Comparison of ENCODE assay signal across 19 cellular contexts in genomic region chr6:15791401-15792137, GRCh38.
A peak's percentile ranks its signal among the peaks of the same experiment; 100 is the strongest.
DNase-seq lines count a peak whose midpoint lies in the region; ATAC-seq and TF ChIP-seq lines count a peak whose summit lies in the region.
"Had no signal": no experiment of that assay in that cellular context is flagged by ENCODE, and none has a peak within 500 bp of the region (broad histone marks: within the 10 kb centered on the region; RNA-seq: fewer than 3 reads in every experiment).

No MANE protein-coding gene starts in this region.

- intact Hi-C loops in Calu3 (cut with micrococcal nuclease; ENCODE audit: unreplicated experiment) (loop anchor here (10.0 kb wide), 1 partner anchor 97 kb away; no protein-coding TSS in a partner anchor), OCI-LY7 (cut with micrococcal nuclease; ENCODE audit: unreplicated experiment) (no loop called here)

- H3K27me3 Mint-ChIP-seq in Calu3 (ENCODE audit: unreplicated experiment): no peaks in the 10 kb centered on the region

- H2BK5ac ChIP-seq in trophoblast cell (ENCODE audit: low read depth, low read length, poor library complexity): no peak overlapping the region

- H3K14ac ChIP-seq in trophoblast cell (ENCODE audit: low read length): no peak overlapping the region

- POLR2A ChIA-PET in OCI-LY7 (lab: Charles Lee): no interaction called here

- H4K12ac ChIP-seq in trophoblast cell (ENCODE audit: low read depth, low read length): no peak overlapping the region

- H3K18ac ChIP-seq in trophoblast cell (ENCODE audit: low read length): no peak overlapping the region

- H3K9me2 ChIP-seq in hepatocyte (replicated peaks; ENCODE audit: insufficient read depth) (no peaks in the 10 kb centered on the region), OCI-LY7 (ENCODE audit: insufficient read depth, low read length) (no peaks in the 10 kb centered on the region)

- H4K91ac ChIP-seq in trophoblast cell (ENCODE audit: low read depth, low read length): no peak overlapping the region

- peaks cover 39% of the 10 kb centered on the region for H3K4me1 Mint-ChIP-seq in Calu3 (ENCODE audit: low read depth, unreplicated experiment)
- H3K4me1 Mint-ChIP-seq: T-helper 17 cell had no signal

- peak overlapping the region; percentile 78 for H3K27ac ChIP-seq in WERI-Rb-1
- peak overlapping the region; percentile 90 for H3K27ac ChIP-seq in hepatocyte
- no peak overlapping the region for H3K27ac ChIP-seq in trophoblast cell (ENCODE audit: low read depth, low read length)
- no peak overlapping the region for H3K27ac ChIP-seq in OCI-LY7 (ENCODE audit: low read depth, low read length, poor library complexity, severe bottlenecking)
- H3K27ac ChIP-seq: neutrophil had no signal

- H2AK5ac ChIP-seq in trophoblast cell (ENCODE audit: low read length): no peak overlapping the region

- DNase-seq in Calu3 (peak; percentile 9), WERI-Rb-1 (peak; percentile 99), hepatocyte (ENCODE audit: low spot score) (peak; percentile 15), trophoblast cell (no peak), OCI-LY7 (ENCODE audit: low spot score) (no peak), NCI-H526 treated with DMSO at 0.1 percent for 48 hours (lab: John Stamatoyannopoulos, UW) (no peak), erythroblast (lab: John Stamatoyannopoulos, UW) (no peak)
- DNase-seq: activated CD4-positive, alpha-beta T cell treated with anti-CD3 and anti-CD28 coated beads for 48 hours; activated T-cell treated with anti-CD3 and anti-CD28 coated beads, Interleukin-2, amount 50 U/mL, for 72 hours; DMS79 treated with DMSO at 0.1 percent for 48 hours; effector memory CD4-positive, alpha-beta T cell; IMR-90; left cardiac atrium; NCI-H1092; NCI-H510A treated with DMSO at 0.1 percent for 48 hours; stimulated activated CD4-positive, alpha-beta T cell treated with anti-CD3 and anti-CD28 coated beads, Interleukin-12 subunit alpha, Interleukin-12 subunit beta, amount 100 ng/mL, for 4 hours; T-helper 17 cell had no signal

- no peaks in the 10 kb centered on the region for H4K20me1 ChIP-seq in hepatocyte (ENCODE audit: insufficient read depth, poor library complexity, severe bottlenecking)
- H4K20me1 ChIP-seq in OCI-LY7 (ENCODE audit: insufficient read depth, low read length): no peaks in the 10 kb centered on the region

- H3K4me3 ChIP-seq in WERI-Rb-1 (ENCODE audit: low read depth, low read length): peak overlapping the region; percentile 0; the same call in 1 of the 2 replicates
- H3K4me3 ChIP-seq in hepatocyte: no peak overlapping the region
- H3K4me3 ChIP-seq in trophoblast cell (ENCODE audit: low read depth, low read length): peak overlapping the region; percentile 37
- H3K4me3 ChIP-seq in OCI-LY7 (ENCODE audit: low read depth, low read length, poor library complexity, severe bottlenecking): no peak overlapping the region

- H3K4me2 ChIP-seq in hepatocyte (peak overlapping the region; percentile 21), trophoblast cell (ENCODE audit: low read length) (no peak overlapping the region), OCI-LY7 (ENCODE audit: low read length) (no peak overlapping the region)

- BruUV-seq in Calu3 (replicated peaks; lab: Mats Ljungman, UMichigan) (no TSS peak), OCI-LY7 (replicated peaks; lab: Mats Ljungman, UMichigan) (no TSS peak)

- H4K8ac ChIP-seq in trophoblast cell (ENCODE audit: low read depth, low read length): no peak overlapping the region

- H3K36me3 ChIP-seq in WERI-Rb-1 (no peaks in the 10 kb centered on the region), hepatocyte (replicated peaks; ENCODE audit: insufficient read depth, low read depth) (no peaks in the 10 kb centered on the region), trophoblast cell (ENCODE audit: control insufficient read depth in 1 of 2, insufficient read depth in 2 of 2, low read length in 2 of 2) (no peaks in the 10 kb centered on the region), OCI-LY7 (ENCODE audit: insufficient read depth, low read length) (no peaks in the 10 kb centered on the region)
- H3K36me3 ChIP-seq: neutrophil had no signal

- H3K9ac ChIP-seq in trophoblast cell (ENCODE audit: low read length): no peak overlapping the region

- CTCF ChIA-PET in Calu3 (lab: Charles Lee): no interaction called here
- CTCF ChIA-PET in OCI-LY7 (lab: Charles Lee; ENCODE audit: unreplicated experiment): no interaction called here

- H3K4me3 Mint-ChIP-seq in Calu3 (ENCODE audit: low read depth, unreplicated experiment): no peak overlapping the region
- H3K4me3 Mint-ChIP-seq: activated T-cell treated with anti-CD3 and anti-CD28 coated beads, Interleukin-2, amount 50 U/mL, for 72 hours; T-helper 17 cell had no signal

- H3K9me3 ChIP-seq in WERI-Rb-1 (ENCODE audit: severe bottlenecking) (no peaks in the 10 kb centered on the region), hepatocyte (ENCODE audit: low read depth) (no peaks in the 10 kb centered on the region), trophoblast cell (ENCODE audit: insufficient read depth, low read depth, low read length) (peaks cover 2% of the 10 kb centered on the region), OCI-LY7 (ENCODE audit: low read length) (no peaks in the 10 kb centered on the region)
- H3K9me3 ChIP-seq: neutrophil had no signal

- no peaks in the 10 kb centered on the region for H3K36me3 Mint-ChIP-seq in Calu3 (ENCODE audit: insufficient read depth, unreplicated experiment)

- TF ChIP-seq CTCF in Calu3 (IDR thresholded peaks at IDR 0.05; ENCODE audit: unreplicated experiment): no peak
- peak; percentile 49 for TF ChIP-seq CTCF in WERI-Rb-1 (IDR thresholded peaks at IDR 0.05; ENCODE audit: low read depth, low read length)
- TF ChIP-seq CTCF in hepatocyte (IDR thresholded peaks at IDR 0.05; ENCODE audit: poor library complexity): no peak
- no peak for TF ChIP-seq CTCF in OCI-LY7 (conservative IDR thresholded peaks at IDR 0.05; ENCODE audit: low read length)

- no peaks in the 10 kb centered on the region for H3K79me1 ChIP-seq in trophoblast cell (ENCODE audit: low read length)

- no peaks in the 10 kb centered on the region for H3K27me3 ChIP-seq in WERI-Rb-1 (ENCODE audit: insufficient read depth, low read depth, severe bottlenecking)
- no peaks in the 10 kb centered on the region for H3K27me3 ChIP-seq in hepatocyte
- H3K27me3 ChIP-seq in trophoblast cell (ENCODE audit: insufficient read depth, low read length): no peaks in the 10 kb centered on the region
- H3K27me3 ChIP-seq: neutrophil had no signal

- peak overlapping the region; percentile 94 for H3K27ac Mint-ChIP-seq in Calu3 (ENCODE audit: unreplicated experiment)
- H3K27ac Mint-ChIP-seq: activated T-cell treated with anti-CD3 and anti-CD28 coated beads, Interleukin-2, amount 50 U/mL, for 72 hours; T-helper 17 cell had no signal

- no peak overlapping the region for H2BK120ac ChIP-seq in trophoblast cell (ENCODE audit: insufficient read depth, low read length, poor library complexity)

- no peaks in the 10 kb centered on the region for H3K79me2 ChIP-seq in hepatocyte
- H3K79me2 ChIP-seq in trophoblast cell (ENCODE audit: control insufficient read depth, insufficient read depth, low read length, poor library complexity): no peaks in the 10 kb centered on the region
- no peaks in the 10 kb centered on the region for H3K79me2 ChIP-seq in OCI-LY7 (ENCODE audit: insufficient read depth, low read depth, low read length)

- no peak for TF ChIP-seq POLR2A in erythroblast (IDR thresholded peaks at IDR 0.05; ENCODE audit: low read length)

- peaks cover 4% of the 10 kb centered on the region for H3K9me3 Mint-ChIP-seq in Calu3 (ENCODE audit: low read depth, unreplicated experiment)

- no peak overlapping the region for H2BK12ac ChIP-seq in trophoblast cell (ENCODE audit: low read length)

- H2AFZ ChIP-seq in hepatocyte (peak overlapping the region; percentile 36), trophoblast cell (ENCODE audit: insufficient read depth, low read length, poor library complexity) (no peak overlapping the region), OCI-LY7 (ENCODE audit: low read length) (no peak overlapping the region)

- ATAC-seq in GM19455 (IDR thresholded peaks at IDR 0.05; ENCODE audit: unreplicated experiment): no peak
- ATAC-seq: activated T-cell treated with anti-CD3 and anti-CD28 coated beads, Interleukin-2, amount 50 U/mL, for 72 hours; left cardiac atrium; T-helper 17 cell had no signal

- H3K4me1 ChIP-seq in hepatocyte (ENCODE audit: insufficient read depth) (peaks cover 26% of the 10 kb centered on the region), trophoblast cell (ENCODE audit: control insufficient read depth in 1 of 2, insufficient read depth in 2 of 2, low read length in 2 of 2) (peaks cover 0 to 2% of the 10 kb centered on the region in 2 experiments), OCI-LY7 (ENCODE audit: insufficient read depth, low read length, poor library complexity, severe bottlenecking) (no peaks in the 10 kb centered on the region)

- H3K23ac ChIP-seq in trophoblast cell (ENCODE audit: low read length): no peak overlapping the region

- H3K4ac ChIP-seq in trophoblast cell (ENCODE audit: low read depth, low read length): no peak overlapping the region

- 43% methylated on average over 8 of the region's 8 CpGs for WGBS in hepatocyte (ENCODE audit: low lambda C conversion rate, missing lambda C conversion rate)
- no CpG with 5 or more reads among the region's 8 CpGs for whole genome bisulfite sequencing in trophoblast cell (ENCODE audit: extremely low coverage, insufficient coverage, insufficient read length)

Comparison
In these comparisons a context has a peak if more than half of its experiments do, and no peak if none do; other contexts are left out.
1. DNase-seq: peak in Calu3 (single experiment), WERI-Rb-1 (single experiment) and hepatocyte (single experiment); none in trophoblast cell (0 of 2), OCI-LY7 (single experiment), NCI-H526 treated with DMSO at 0.1 percent for 48 hours (single experiment) and erythroblast (0 of 2).
2. H3K27ac ChIP-seq: peak in WERI-Rb-1 (single experiment) and hepatocyte (single experiment); none in trophoblast cell (single experiment) and OCI-LY7 (single experiment).
3. H3K4me3 ChIP-seq: peak in WERI-Rb-1 (single experiment) and trophoblast cell (single experiment); none in hepatocyte (single experiment) and OCI-LY7 (single experiment).